Comparison of ENCODE assay signal across 12 cellular contexts in genomic region chr11:8318536-8318935, GRCh38. TPM values are rescaled to one million over a fixed set of nuclear protein-coding genes. Genes with fewer than 3 reads are reported as not detected.
DNase-seq lines count a peak whose midpoint lies in the region; ATAC-seq and TF ChIP-seq lines count a peak whose summit lies in the region.
"Had no signal": no experiment of that assay in that cellular context is flagged by ENCODE, and none has a peak within 500 bp of the region (broad histone marks: within the 10 kb centered on the region; RNA-seq: fewer than 3 reads in every experiment).

No MANE protein-coding gene starts in this region.

- H3K4me3 ChIP-seq in Panc1 (ENCODE audit: low read depth in 2 of 2, low read length in 2 of 2) (no peak overlapping the region), left lung (no peak overlapping the region)
- H3K4me3 ChIP-seq: pancreas, transverse colon had no signal

- DNase-seq in NCI-H1694 treated with DMSO at 0.1 percent for 48 hours (lab: John Stamatoyannopoulos, UW) (peak; percentile 1), NCI-H1694 (lab: John Stamatoyannopoulos, UW) (no peak), Panc1 (ENCODE audit: low read depth, low spot score) (no peak), left lung (peak in 1 of 2 donors; percentile 27), activated gamma-delta T cell treated with Interleukin-2 at 50 U/mL for 16 hours (no peak), T-helper 9 cell (no peak), NCI-H2171 treated with DMSO at 0.1 percent for 48 hours (lab: John Stamatoyannopoulos, UW) (no peak)
- DNase-seq: activated CD4-positive, alpha-beta T cell treated with anti-CD3 and anti-CD28 coated beads, Interleukin-2, amount 10 ng/mL, durations not matched to agents 7 days and 5 days; transverse colon had no signal

- H3K27ac ChIP-seq in Panc1 (ENCODE audit: low read length) (no peak overlapping the region), left lung (no peak overlapping the region)
- H3K27ac ChIP-seq: pancreas, transverse colon had no signal

- H3K36me3 ChIP-seq in Panc1 (ENCODE audit: control insufficient read depth, insufficient read depth, low read length) (no peaks in the 10 kb centered on the region), left lung (no peaks in the 10 kb centered on the region)
- H3K36me3 ChIP-seq: pancreas, transverse colon had no signal

- no peaks in the 10 kb centered on the region for H3K4me1 ChIP-seq in Panc1 (ENCODE audit: control insufficient read depth, insufficient read depth, low read length)
- H3K4me1 ChIP-seq in left lung, result no peaks in the 10 kb centered on the region
- H3K4me1 ChIP-seq: pancreas had no signal

- TF ChIP-seq CTCF in GM12872 (IDR thresholded peaks at IDR 0.05; ENCODE audit: insufficient read depth, low read depth, low read length) (peak; percentile 45; the same call in 2 of the 3 replicates), Panc1 (IDR thresholded peaks at IDR 0.05) (peak; percentile 63; the same call in 1 of the 2 replicates), left lung (IDR thresholded peaks at IDR 0.05) (no peak)

- no TSS peak for BruUV-seq in Panc1 (replicated peaks; lab: Mats Ljungman, UMichigan)

- H3K9me3 ChIP-seq in Panc1 (ENCODE audit: control insufficient read depth, insufficient read depth, low read depth, low read length) (no peaks in the 10 kb centered on the region), left lung (no peaks in the 10 kb centered on the region)
- H3K9me3 ChIP-seq: pancreas, transverse colon had no signal

- H3K27me3 ChIP-seq in Panc1 (ENCODE audit: control insufficient read depth, insufficient read depth, low read length), result peaks cover 15% of the 10 kb centered on the region
- peaks cover 0 to 13% of the 10 kb centered on the region in 2 donors for H3K27me3 ChIP-seq in left lung
- H3K27me3 ChIP-seq: pancreas, transverse colon had no signal

- CTCF ChIA-PET in Panc1 (lab: Charles Lee), result interaction anchor here (0.9 kb wide), 1 partner anchor 9 kb away, joined by 8 read pairs; no protein-coding TSS in a partner anchor

- intact Hi-C loops in Panc1 (cut with micrococcal nuclease; ENCODE audit: unreplicated experiment) (loop anchor here (10.0 kb wide), 1 partner anchor 94 kb away; no protein-coding TSS in a partner anchor), left lung (cut with DNase I) (no loop called here)

- in situ Hi-C loops in Panc1 (cut with HindIII; ENCODE audit: low pct_unique_long_range_greater_than_20kb, low sequenced_read_pairs), result no loop called here

- ATAC-seq in Panc1 (0 out of 2 replicates have a peak, but pooled peaks have one; percentile 42), left lung (peak; percentile 15)
- ATAC-seq: esophagus mucosa had no signal

- POLR2A ChIA-PET in Panc1 (lab: Charles Lee), result no interaction called here

RNA-seq across cellular contexts. Expression of gene LMO1, which starts 54.9 kb away (rescaled TPM):
- total RNA-seq in Panc1 (2021; ENCODE audit: unreplicated experiment) (not detected), left lung (not detected)
- not detected for polyA plus RNA-seq in Panc1 (2012; ENCODE audit: insufficient read length)
- total RNA-seq: activated CD4-positive, alpha-beta T cell treated with anti-CD3 and anti-CD28 coated beads, Interleukin-2, amount 10 ng/mL, durations not matched to agents 7 days and 5 days; esophagus mucosa; transverse colon had no signal

Comparison
In these comparisons a context has a peak if more than half of its experiments do, and no peak if none do; other contexts are left out.
1. CTCF ChIP-seq: peak in GM12872 (single experiment) and Panc1 (single experiment); none in left lung (0 of 2).